In genomic region chr6:5025911-5026819, GRCh38 we compare ENCODE assay signal across 9 cellular contexts. TPM values are rescaled to one million over a fixed set of nuclear protein-coding genes. Genes with fewer than 3 reads are reported as not detected.
DNase-seq lines count a peak whose midpoint lies in the region; ATAC-seq and TF ChIP-seq lines count a peak whose summit lies in the region.
"Had no signal": no experiment of that assay in that cellular context is flagged by ENCODE, and none has a peak within 500 bp of the region (broad histone marks: within the 10 kb centered on the region; RNA-seq: fewer than 3 reads in every experiment).

No MANE protein-coding gene starts in this region.

- peak; percentile 59 for DNase-seq in EH (ENCODE audit: low read depth)
- peak; percentile 0 for DNase-seq in NCI-H2171 (lab: John Stamatoyannopoulos, UW)
- peak in 1 of 2 donors; percentile 70 for DNase-seq in ascending aorta (ENCODE audit: low spot score in 2 of 2)
- DNase-seq in iPS DF 6.9 (ENCODE audit: low read depth, low spot score), result no peak
- DNase-seq in stimulated activated CD4-positive, alpha-beta T cell treated with anti-CD3 and anti-CD28 coated beads, Interleukin-15, amount 100 ng/mL, for 24 hours, result no peak
- DNase-seq in G401 (ENCODE audit: low spot score), result no peak

- peak overlapping the region; percentile 77 for H3K9ac ChIP-seq in rectal smooth muscle tissue (ENCODE audit: low read length)
- H3K9ac ChIP-seq: KMS-11 had no signal

- no CpG with 5 or more reads among the region's 35 CpGs for WGBS in iPS DF 6.9 (ENCODE audit: insufficient coverage, insufficient read length)

- H3K27me3 ChIP-seq in ascending aorta, result no peaks in the 10 kb centered on the region
- no peaks in the 10 kb centered on the region for H3K27me3 ChIP-seq in iPS DF 6.9 (ENCODE audit: control insufficient read depth, insufficient read depth, low read length)
- no peaks in the 10 kb centered on the region for H3K27me3 ChIP-seq in rectal smooth muscle tissue (ENCODE audit: control insufficient read depth, insufficient read depth, low read length)

- no peak for ATAC-seq in HG03571 (IDR thresholded peaks at IDR 0.05; ENCODE audit: unreplicated experiment)

- peak overlapping the region; percentile 66 for H3K4me3 ChIP-seq in ascending aorta
- peak overlapping the region; percentile 40 for H3K4me3 ChIP-seq in iPS DF 6.9 (ENCODE audit: low read length)
- H3K4me3 ChIP-seq in rectal smooth muscle tissue (ENCODE audit: low read length), result peak overlapping the region; percentile 78

- TF ChIP-seq CTCF in ascending aorta (IDR thresholded peaks at IDR 0.05), result peak in 1 of 3 experiments; percentile 27

- H3K4me1 ChIP-seq in ascending aorta (peaks cover 0 to 4% of the 10 kb centered on the region in 2 donors), iPS DF 6.9 (ENCODE audit: control insufficient read depth, insufficient read depth, low read length) (peaks cover 7% of the 10 kb centered on the region; the same call in 1 of the 2 replicates), rectal smooth muscle tissue (ENCODE audit: control insufficient read depth, insufficient read depth, low read length) (peaks cover 5% of the 10 kb centered on the region)

- in situ Hi-C loops in G401 (cut with HindIII; ENCODE audit: low sequenced_read_pairs), result no loop called here

- H3K36me3 ChIP-seq in ascending aorta (no peaks in the 10 kb centered on the region), iPS DF 6.9 (ENCODE audit: control insufficient read depth, insufficient read depth, low read length) (no peaks in the 10 kb centered on the region), rectal smooth muscle tissue (ENCODE audit: control insufficient read depth, insufficient read depth, low read length) (no peaks in the 10 kb centered on the region)

- intact Hi-C loops in ascending aorta (cut with DNase I), result loop anchor here (2.0 to 5.0 kb wide), 2 partner anchors 21 to 61 kb away; partner anchors contain the start of genes PPP1R3G and RPP40

- H3K27ac ChIP-seq in ascending aorta, result peak overlapping the region; percentile 72 to 84
- no peak overlapping the region for H3K27ac ChIP-seq in iPS DF 6.9 (ENCODE audit: low read length)
- H3K27ac ChIP-seq in rectal smooth muscle tissue (ENCODE audit: low read depth, low read length), result peak overlapping the region; percentile 99
- H3K27ac ChIP-seq: KMS-11 had no signal

- H3K9me3 ChIP-seq in ascending aorta, result no peaks in the 10 kb centered on the region
- H3K9me3 ChIP-seq in iPS DF 6.9 (ENCODE audit: control insufficient read depth, insufficient read depth, low read length), result no peaks in the 10 kb centered on the region

RNA-seq across cellular contexts. Expression of gene RPP40, which starts 22.3 kb away (rescaled TPM):
- not detected for total RNA-seq in ascending aorta
- 13.6 and 38.7 TPM in 2 replicates for total RNA-seq in G401 (2014; rRNA removed; shearing (Covaris generic))

RNA-seq across cellular contexts. Expression of gene PPP1R3G, which starts 59.0 kb away (rescaled TPM):
- 1.1 TPM for total RNA-seq in ascending aorta
- total RNA-seq in G401 (2014; rRNA removed; shearing (Covaris generic)), result 0.25 and 0.58 TPM in 2 replicates

Comparison
In these comparisons a context has a peak if more than half of its experiments do, and no peak if none do; other contexts are left out.
1. DNase-seq: peak in EH (single experiment) and NCI-H2171 (single experiment); none in iPS DF 6.9 (single experiment), stimulated activated CD4-positive, alpha-beta T cell treated with anti-CD3 and anti-CD28 coated beads, Interleukin-15, amount 100 ng/mL, for 24 hours (single experiment) and G401 (single experiment).
2. RNA of gene RPP40, which starts 22.3 kb away (total RNA-seq): 13.6 to 38.7 TPM in G401; not detected in ascending aorta (single experiment); every median in the first group is over 10 times any median in the second.
3. Peak in every context shown above with its lines, with median percentiles within 50 percentile points of each other: H3K4me3 ChIP-seq.